18 cellular contexts compared by ENCODE assay signal in the genomic region with DNA sequence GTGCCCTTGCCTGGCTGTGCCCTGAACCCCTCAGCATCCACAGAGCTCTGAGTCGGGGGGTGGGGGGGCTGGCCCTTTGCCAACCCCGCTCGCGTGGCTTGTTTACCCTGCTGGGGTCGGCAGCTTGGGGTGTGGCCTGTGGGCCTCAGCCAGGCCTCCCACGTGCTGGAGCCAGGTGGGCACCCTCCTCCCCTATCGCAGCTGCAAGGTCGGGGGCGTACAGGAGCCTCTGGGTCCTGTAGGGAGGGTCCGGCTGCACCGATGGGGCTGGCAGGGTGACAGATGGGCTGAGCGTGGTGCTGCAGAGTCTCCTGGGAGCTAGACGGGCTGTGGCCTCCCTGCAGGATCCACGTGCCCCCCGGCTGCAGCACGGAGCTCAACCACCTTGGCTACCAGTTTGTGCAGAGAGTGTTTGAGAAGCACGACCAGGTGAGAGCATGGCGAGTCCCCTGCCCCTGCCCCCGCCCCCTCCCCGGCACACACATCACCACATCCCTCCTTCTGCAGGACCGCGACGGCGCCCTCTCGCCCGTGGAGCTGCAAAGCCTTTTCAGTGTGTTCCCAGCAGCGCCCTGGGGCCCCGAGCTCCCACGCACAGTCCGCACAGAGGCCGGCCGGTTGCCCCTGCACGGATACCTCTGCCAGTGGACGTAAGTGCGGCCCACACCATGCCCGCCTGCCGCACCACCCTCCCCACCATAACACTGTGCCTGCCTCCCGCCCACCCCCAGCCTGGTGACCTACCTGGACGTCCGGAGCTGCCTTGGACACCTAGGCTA.
"Had no signal": no experiment of that assay in that cellular context is flagged by ENCODE, and none has a peak within 500 bp of the region (broad histone marks: within the 10 kb centered on the region; RNA-seq: fewer than 3 reads in every experiment).

No MANE protein-coding gene starts in this region.

- H3K27ac ChIP-seq: colonic mucosa, foreskin keratinocyte, hepatocyte, sigmoid colon, skin epidermis, stomach, thoracic aorta, transverse colon had no signal

- H3K27me3 ChIP-seq: colonic mucosa, foreskin keratinocyte, hepatocyte, sigmoid colon, transverse colon had no signal

- ATAC-seq: foreskin keratinocyte, left colon, left ventricle myocardium superior had no signal

- H3K4me2 ChIP-seq: hepatocyte had no signal

- H3K9me3 ChIP-seq: colonic mucosa, sigmoid colon, stomach, thoracic aorta, transverse colon had no signal

- DNase-seq: colonic mucosa; dermis blood vessel endothelial cell; foreskin keratinocyte; head of caudate nucleus; left colon; left ventricle myocardium superior; mesendoderm; naive B cell; posterior cingulate gyrus; sigmoid colon; stimulated activated CD4-positive, alpha-beta T cell treated with anti-CD3 and anti-CD28 coated beads, Interleukin-2, amount 100 ng/mL, for 24 hours; stimulated activated CD4-positive, alpha-beta T cell treated with anti-CD3 and anti-CD28 coated beads, Interleukin-4, amount 100 ng/mL, for 4 hours; stimulated activated naive CD4-positive, alpha-beta T cell; stomach; transverse colon had no signal

- H2AFZ ChIP-seq: hepatocyte had no signal

- H3K4me3 ChIP-seq: colonic mucosa, hepatocyte, sigmoid colon, skin epidermis, stomach, thoracic aorta, transverse colon had no signal
